24 cellular contexts compared by ENCODE assay signal in genomic region chr20:1494436-1494835, GRCh38. TPM values are rescaled to one million over a fixed set of nuclear protein-coding genes. Genes with fewer than 3 reads are reported as not detected.
A peak's percentile ranks its signal among the peaks of the same experiment; 100 is the strongest.
DNase-seq lines count a peak whose midpoint lies in the region; ATAC-seq and TF ChIP-seq lines count a peak whose summit lies in the region.
"Had no signal": no experiment of that assay in that cellular context is flagged by ENCODE, and none has a peak within 500 bp of the region (broad histone marks: within the 10 kb centered on the region; RNA-seq: fewer than 3 reads in every experiment).

No MANE protein-coding gene starts in this region.

- H3K4me3 Mint-ChIP-seq in activated B cell treated with CpG ODN at 0.5 μM for 24 hours (no peak overlapping the region), memory B cell (no peak overlapping the region), GM23338 (no peak overlapping the region)
- H3K4me3 Mint-ChIP-seq: CD14-positive monocyte had no signal

- no peaks in the 10 kb centered on the region for H3F3A ChIP-seq in Loucy (ENCODE audit: low read depth)
- H3F3A ChIP-seq in GM23338 (replicated peaks; ENCODE audit: low read depth): no peaks in the 10 kb centered on the region

- H3K4me1 Mint-ChIP-seq in activated B cell treated with CpG ODN at 0.5 μM for 24 hours: peaks cover 38% of the 10 kb centered on the region
- peaks cover 23% of the 10 kb centered on the region for H3K4me1 Mint-ChIP-seq in memory B cell
- H3K4me1 Mint-ChIP-seq in GM23338: no peaks in the 10 kb centered on the region; the same call in 2 of the 3 replicates

- H3K79me2 ChIP-seq in Loucy (ENCODE audit: insufficient read depth, low read length) (no peaks in the 10 kb centered on the region), GM23338 (replicated peaks; ENCODE audit: insufficient read depth) (no peaks in the 10 kb centered on the region)

- H3K27me3 ChIP-seq in Loucy (ENCODE audit: insufficient read depth, low read length, poor library complexity, severe bottlenecking) (no peaks in the 10 kb centered on the region), GM23338 (ENCODE audit: insufficient read depth) (no peaks in the 10 kb centered on the region)

- H2AFZ ChIP-seq in Loucy (ENCODE audit: low read length): no peak overlapping the region
- H2AFZ ChIP-seq in GM23338: no peak overlapping the region; the same call in 1 of the 2 replicates
- H2AFZ ChIP-seq: GM23248 had no signal

- H3K9me3 Mint-ChIP-seq in activated B cell treated with CpG ODN at 0.5 μM for 24 hours (no peaks in the 10 kb centered on the region), memory B cell (peaks cover 2% of the 10 kb centered on the region), GM23338 (no peaks in the 10 kb centered on the region; the same call in 1 of the 3 replicates)
- H3K9me3 Mint-ChIP-seq: CD14-positive monocyte had no signal

- intact Hi-C loops in activated B cell treated with CpG ODN at 0.5 μM for 24 hours (cut with micrococcal nuclease): no loop called here

- peaks cover 1% of the 10 kb centered on the region for H3K27me3 Mint-ChIP-seq in activated B cell treated with CpG ODN at 0.5 μM for 24 hours
- no peaks in the 10 kb centered on the region for H3K27me3 Mint-ChIP-seq in memory B cell
- peaks cover 5% of the 10 kb centered on the region for H3K27me3 Mint-ChIP-seq in GM23338 (ENCODE audit: insufficient read depth, low read depth, poor library complexity)

- H3K27ac Mint-ChIP-seq in activated B cell treated with CpG ODN at 0.5 μM for 24 hours (no peak overlapping the region), memory B cell (peak overlapping the region; percentile 5), GM23338 (no peak overlapping the region)

- H3K36me3 ChIP-seq in Loucy (ENCODE audit: insufficient read depth, low read length): no peaks in the 10 kb centered on the region
- no peaks in the 10 kb centered on the region for H3K36me3 ChIP-seq in GM23338 (ENCODE audit: insufficient read depth)

- CTCF ChIA-PET in activated B cell treated with CpG ODN at 0.5 μM for 24 hours (lab: Charles Lee): interaction anchor here (1.4 kb wide), 1 partner anchor 9 kb away, joined by 9 read pairs; no protein-coding TSS in a partner anchor

- H3K9me3 ChIP-seq in Loucy (ENCODE audit: insufficient read depth, low read depth, low read length): no peaks in the 10 kb centered on the region

- DNase-seq in CD1c-positive myeloid dendritic cell (ENCODE audit: extremely low spot score) (peak; percentile 21), activated B cell treated with CpG ODN at 0.5 μM for 24 hours (no peak), memory B cell (ENCODE audit: low spot score in 2 of 2) (no peak), ureter (ENCODE audit: low spot score) (no peak), GM23338 (ENCODE audit: low spot score) (no peak)
- DNase-seq: ACHN, DMS53, EL, GM23248, HCEC 1CT, IMR-90, NCI-H1092, NCI-H1436, NCI-H1930, NCI-H2227 treated with DMSO at 0.1 percent for 48 hours, NCI-H510A, NCI-H774, Right ventricle myocardium superior had no signal

- H3K4me1 ChIP-seq in Loucy (ENCODE audit: insufficient read depth, low read length, poor library complexity, severe bottlenecking): peaks cover 37% of the 10 kb centered on the region
- H3K4me1 ChIP-seq in GM23338 (ENCODE audit: insufficient read depth): no peaks in the 10 kb centered on the region

- H3K9ac ChIP-seq in Loucy (ENCODE audit: low read depth, low read length, poor library complexity, severe bottlenecking): no peak overlapping the region
- H3K9ac ChIP-seq: GM23248 had no signal

- POLR2A ChIA-PET in activated B cell treated with CpG ODN at 0.5 μM for 24 hours (lab: Charles Lee): interaction anchor here (0.6 kb wide), 1 partner anchor 1250 kb away, joined by 3 read pairs; no protein-coding TSS in a partner anchor

- H3K4me2 ChIP-seq in Loucy (ENCODE audit: low read depth, low read length, poor library complexity, severe bottlenecking): peak overlapping the region; percentile 16
- no peak overlapping the region for H3K4me2 ChIP-seq in GM23338

- H3K9me2 ChIP-seq in Loucy (replicated peaks; ENCODE audit: low read depth, low read length) (no peaks in the 10 kb centered on the region), GM23338 (ENCODE audit: insufficient read depth) (0 out of 2 replicates have a peak, but pooled peaks cover 1% of the 10 kb centered on the region)

- TF ChIP-seq CTCF in Loucy (conservative IDR thresholded peaks at IDR 0.05; ENCODE audit: low read length): no peak
- TF ChIP-seq CTCF in activated B cell treated with CpG ODN at 0.5 μM for 24 hours (IDR thresholded peaks at IDR 0.05): no peak
- TF ChIP-seq CTCF in GM23338 (conservative IDR thresholded peaks at IDR 0.05; ENCODE audit: low read depth in 2 of 2): no peak

- ATAC-seq in activated B cell treated with CpG ODN at 0.5 μM for 24 hours (ENCODE audit: low read depth): peak; percentile 28
- ATAC-seq in memory B cell (ENCODE audit: low read depth): peak; percentile 34
- ATAC-seq in HG03378 (IDR thresholded peaks at IDR 0.05; ENCODE audit: unreplicated experiment): no peak
- no peak for ATAC-seq in GM23338
- ATAC-seq in HG02759 (IDR thresholded peaks at IDR 0.05; ENCODE audit: unreplicated experiment): no peak

- H3K4me3 ChIP-seq in Loucy (ENCODE audit: low read length, poor library complexity, severe bottlenecking) (no peak overlapping the region), GM23338 (no peak overlapping the region)
- H3K4me3 ChIP-seq: GM23248 had no signal

- H3K36me3 Mint-ChIP-seq in activated B cell treated with CpG ODN at 0.5 μM for 24 hours (ENCODE audit: low read depth): no peaks in the 10 kb centered on the region
- H3K36me3 Mint-ChIP-seq in memory B cell: no peaks in the 10 kb centered on the region
- no peaks in the 10 kb centered on the region for H3K36me3 Mint-ChIP-seq in GM23338 (ENCODE audit: low read depth)

- H4K20me1 ChIP-seq in Loucy (ENCODE audit: insufficient read depth, low read length, poor library complexity, severe bottlenecking): no peaks in the 10 kb centered on the region
- H4K20me1 ChIP-seq in GM23338 (replicated peaks; ENCODE audit: insufficient read depth): no peaks in the 10 kb centered on the region; the same call in 1 of the 2 replicates

- H3K27ac ChIP-seq in GM23338 (ENCODE audit: low read depth): no peak overlapping the region
- H3K27ac ChIP-seq: GM23248 had no signal

TF ChIP-seq in GM23338, 12 proteins besides CTCF, POLR2A, EP300 and RAD21 (continues in another document):
- TF ChIP-seq EZH2 (IDR thresholded peaks at IDR 0.05; ENCODE audit: low read depth, unreplicated experiment): no peak
- TF ChIP-seq STAT1 (IDR thresholded peaks at IDR 0.05; ENCODE audit: unreplicated experiment): no peak

RNA-seq across cellular contexts. Expression of gene SIRPB2, which starts 3.2 kb away (rescaled TPM):
- total RNA-seq in activated B cell treated with CpG ODN at 0.5 μM for 24 hours (not detected in 2 replicates), ureter (3.6 TPM)
- total RNA-seq in GM23338 (2014; rRNA removed; shearing (Covaris generic)): not detected in 2 replicates
- polyA plus RNA-seq in GM23338 (2016; fragmentation: Nextera tagmentation; extraction: Ambion mirVana): 0.29 TPM in 1 of 2 replicates, not detected in the other
- total RNA-seq: GM23248; IMR-90; SK-MEL-5; T-helper 1 cell treated with Interleukin-12 subunit alpha and Interleukin-12 subunit beta and Interleukin-4 antibody, amounts not matched to agents 30 ng/mL and 1 ng/mL, for 36 hours had no signal
- polyA plus RNA-seq: GM23248, IMR-90 had no signal

RNA-seq across cellular contexts. Expression of gene NSFL1C, which starts 27.8 kb away (rescaled TPM):
- 81.7 and 89.4 TPM in 2 replicates for total RNA-seq in activated B cell treated with CpG ODN at 0.5 μM for 24 hours
- 83.9 TPM for total RNA-seq in ureter
- 48.9 and 52.6 TPM in 2 replicates for total RNA-seq in GM23338 (2014; rRNA removed; shearing (Covaris generic))
- 84.9 and 92.2 TPM in 2 replicates for polyA plus RNA-seq in GM23338 (2016; fragmentation: Nextera tagmentation; extraction: Ambion mirVana)

Comparison
In these comparisons a context has a peak if more than half of its experiments do, and no peak if none do; other contexts are left out.
1. ATAC-seq: peak in activated B cell treated with CpG ODN at 0.5 μM for 24 hours (single experiment) and memory B cell (single experiment); none in HG03378 (single experiment), GM23338 (single experiment) and HG02759 (single experiment).